ENCODE assay signal across 8 cellular contexts in genomic region chr15:62390793-62391543, GRCh38.
DNase-seq lines count a peak whose midpoint lies in the region; ATAC-seq and TF ChIP-seq lines count a peak whose summit lies in the region.

No MANE protein-coding gene starts in this region.

- peak; percentile 28 for ATAC-seq in HG02852 (IDR thresholded peaks at IDR 0.05; ENCODE audit: unreplicated experiment)

- TF ChIP-seq CTCF in RWPE1 (conservative IDR thresholded peaks at IDR 0.05; ENCODE audit: low read depth) = no peak
- TF ChIP-seq CTCF in astrocyte of the spinal cord (IDR thresholded peaks at IDR 0.05; ENCODE audit: low read depth, low read length) = no peak

- H3K27ac ChIP-seq in RWPE1 = peak overlapping the region; percentile 81

- DNase-seq in NCI-H2196 (lab: John Stamatoyannopoulos, UW; ENCODE audit: unreplicated experiment) = peak; percentile 19
- DNase-seq in NCI-H2196 treated with DMSO at 0.1 percent for 48 hours (lab: John Stamatoyannopoulos, UW; ENCODE audit: unreplicated experiment) = no peak
- peak; percentile 35 for DNase-seq in RWPE1 (ENCODE audit: low spot score)
- DNase-seq in astrocyte of the spinal cord (ENCODE audit: low read depth, low spot score) = peak; percentile 67
- DNase-seq in hypothalamus (lab: John Stamatoyannopoulos, UW) = peak in 42 of 51 donors; percentile 13 to 75 (median 46)
- peak; percentile 32 for DNase-seq in putamen (ENCODE audit: low spot score)
- no peak for DNase-seq in NCI-H2029 treated with DMSO at 0.1 percent for 48 hours (lab: John Stamatoyannopoulos, UW)

- CTCF ChIA-PET in RWPE1 (lab: Yijun Ruan, JAX) = interaction anchor here (0.6 to 1.5 kb wide), 10 partner anchors 20 to 351 kb away, joined by 3 to 6 read pairs (median 3); no protein-coding TSS in a partner anchor

- POLR2A ChIA-PET in RWPE1 (lab: Yijun Ruan, JAX; ENCODE audit: low non-redundant PET) = interaction anchor here (0.6 to 0.7 kb wide), 3 partner anchors 84 to 697 kb away, joined by 3 read pairs; no protein-coding TSS in a partner anchor

- H3K4me3 ChIP-seq in astrocyte of the spinal cord (ENCODE audit: low read depth, low read length) = peak overlapping the region; percentile 95

- in situ Hi-C loops in astrocyte of the spinal cord (cut with HindIII; ENCODE audit: low sequenced_read_pairs) = no loop called here

Comparison
In these comparisons a context has a peak if more than half of its experiments do, and no peak if none do; other contexts are left out.
1. DNase-seq: peak in NCI-H2196 (single experiment), RWPE1 (single experiment), astrocyte of the spinal cord (single experiment), hypothalamus (42 of 51) and putamen (single experiment); none in NCI-H2196 treated with DMSO at 0.1 percent for 48 hours (single experiment) and NCI-H2029 treated with DMSO at 0.1 percent for 48 hours (single experiment).